2 cellular contexts compared by ENCODE assay signal in the genomic region with DNA sequence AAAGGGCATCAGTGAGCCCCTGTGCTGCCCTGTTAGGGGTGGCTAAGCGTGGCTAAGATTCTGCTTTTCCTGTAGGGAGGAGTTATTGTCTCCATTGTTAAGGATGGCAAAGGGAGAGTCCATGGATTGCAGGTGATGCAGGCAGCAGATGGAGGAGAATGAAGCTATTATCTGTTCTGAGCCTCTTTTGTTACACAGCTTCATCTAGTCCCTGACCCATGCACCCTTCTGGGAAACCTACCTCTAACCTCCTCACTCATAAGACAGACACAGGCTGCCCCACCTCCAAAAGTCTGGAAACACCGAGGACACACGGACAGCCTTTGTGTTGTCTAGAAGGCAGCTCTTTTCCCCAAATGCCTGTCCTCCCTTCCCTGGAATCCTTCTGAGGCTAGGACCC.
A peak's percentile ranks its signal among the peaks of the same experiment; 100 is the strongest.
TF ChIP-seq lines count a peak whose summit lies in the region.

No MANE protein-coding gene starts in this region.

TF ChIP-seq in HEK293, 187 proteins besides CTCF, POLR2A, EP300 and RAD21:
- TF ChIP-seq ZNF48 (tag by site-specific recombination; IDR thresholded peaks at IDR 0.05) = no peak
- no peak for TF ChIP-seq PATZ1 (tag by site-specific recombination; IDR thresholded peaks at IDR 0.05)
- no peak for TF ChIP-seq TCF7L2 (IDR thresholded peaks at IDR 0.05; ENCODE audit: borderline replicate concordance, low read depth, low read length)
- TF ChIP-seq SCRT2 (tag by site-specific recombination; IDR thresholded peaks at IDR 0.05) = no peak
- TF ChIP-seq SP7 (tag by site-specific recombination; IDR thresholded peaks at IDR 0.05) = no peak
- TF ChIP-seq ZNF280D (tag by site-specific recombination; IDR thresholded peaks at IDR 0.05) = no peak
- TF ChIP-seq RBAK (tag by site-specific recombination; IDR thresholded peaks at IDR 0.05) = peak; percentile 88
- no peak for TF ChIP-seq ZNF398 (tag by site-specific recombination; IDR thresholded peaks at IDR 0.05)
- no peak for TF ChIP-seq HOXD13 (CRISPR knock-in tag; IDR thresholded peaks at IDR 0.05; ENCODE audit: borderline replicate concordance)

TF ChIP-seq in HepG2, 621 proteins besides CTCF, POLR2A, EP300 and RAD21:
- TF ChIP-seq RBAK (CRISPR knock-in tag; IDR thresholded peaks at IDR 0.05) = peak; percentile 87
- no peak for TF ChIP-seq DMTF1 (CRISPR knock-in tag; IDR thresholded peaks at IDR 0.05)
